Comparison of ENCODE assay signal across 7 cellular contexts in genomic region chr4:123505457-123506310, GRCh38.
DNase-seq lines count a peak whose midpoint lies in the region; ATAC-seq, FAIRE-seq and TF ChIP-seq lines count a peak whose summit lies in the region.

No MANE protein-coding gene starts in this region.

- ATAC-seq in GM18498 (IDR thresholded peaks at IDR 0.05; ENCODE audit: unreplicated experiment) (peak; percentile 74), HG02852 (IDR thresholded peaks at IDR 0.05; ENCODE audit: unreplicated experiment) (peak; percentile 70), heart right ventricle (peak; percentile 60 to 86 (median 80))

- TF ChIP-seq CTCF in heart right ventricle (IDR thresholded peaks at IDR 0.05) (no peak), osteoblast (IDR thresholded peaks at IDR 0.05; ENCODE audit: extremely low read depth, low read depth, low read length) (no peak)

- TF ChIP-seq POLR2A in H54 (IDR thresholded peaks at IDR 0.05; ENCODE audit: low read depth, low read length), result no peak

- no peaks in the 10 kb centered on the region for H3K79me2 ChIP-seq in osteoblast (ENCODE audit: insufficient read depth, low read length)

- peaks cover 0 to 17% (median 0%) of the 10 kb centered on the region in 7 donors for H3K27me3 ChIP-seq in heart right ventricle
- peaks cover 7% of the 10 kb centered on the region for H3K27me3 ChIP-seq in osteoblast (ENCODE audit: insufficient read depth, low read length)

- FAIRE-seq in H54 (lab: Jason Lieb, UNC), result no peak

- H3K36me3 ChIP-seq in heart right ventricle, result no peaks in the 10 kb centered on the region
- H3K36me3 ChIP-seq in osteoblast (ENCODE audit: insufficient read depth, low read length), result no peaks in the 10 kb centered on the region

- H3K4me2 ChIP-seq in osteoblast (ENCODE audit: insufficient read depth, low read length), result peak overlapping the region; percentile 94

- peak overlapping the region; percentile 98 for H2AFZ ChIP-seq in osteoblast (ENCODE audit: low read length)

- H3K27ac ChIP-seq in heart right ventricle (peak overlapping the region; percentile 22 to 87 (median 76)), osteoblast (ENCODE audit: low read depth, low read length) (no peak overlapping the region)

- WGBS in heart right ventricle, 2 donors, result 5% methylated on average over 53 to 55 of the region's 55 CpGs

- H3K4me3 ChIP-seq in heart right ventricle, result peak overlapping the region; percentile 49 to 70 (median 62)
- peak overlapping the region; percentile 79 for H3K4me3 ChIP-seq in osteoblast (ENCODE audit: insufficient read depth, low read length)

- H3K9me3 ChIP-seq in heart right ventricle (no peaks in the 10 kb centered on the region), osteoblast (ENCODE audit: low read depth, low read length) (no peaks in the 10 kb centered on the region)

- peaks cover 0 to 16% (median 5%) of the 10 kb centered on the region in 9 donors for H3K4me1 ChIP-seq in heart right ventricle
- no peaks in the 10 kb centered on the region for H3K4me1 ChIP-seq in osteoblast (ENCODE audit: insufficient read depth, low read length)

- no peaks in the 10 kb centered on the region for H4K20me1 ChIP-seq in osteoblast (ENCODE audit: insufficient read depth, low read length)

- DNase-seq in NCI-H526 treated with DMSO at 0.1 percent for 48 hours (lab: John Stamatoyannopoulos, UW) (peak; percentile 92), amygdala (lab: John Stamatoyannopoulos, UW) (peak in 53 of 56 donors; percentile 11 to 76 (median 45)), heart right ventricle (peak; percentile 52 to 56), osteoblast (ENCODE audit: insufficient read length, low spot score, missing footprints) (peak; percentile 81), H54 (ENCODE audit: insufficient read length, low spot score) (no peak)

- intact Hi-C loops in heart right ventricle (cut with DNase I), result loop anchor here in 3 of 10 donors (5.0 to 10.0 kb wide), 2 partner anchors 98 to 101 kb away; no protein-coding TSS in a partner anchor
